1 cellular context compared by ENCODE assay signal in genomic region chr20:4470375-4470774, GRCh38.
TF ChIP-seq lines count a peak whose summit lies in the region.

No MANE protein-coding gene starts in this region.

TF ChIP-seq in IMR-90, 13 proteins besides CTCF, POLR2A, EP300 and RAD21:
- TF ChIP-seq NFE2L2 (IDR thresholded peaks at IDR 0.05; ENCODE audit: low read depth, low read length) = no peak
- no peak for TF ChIP-seq CHD1 (IDR thresholded peaks at IDR 0.05; ENCODE audit: low read depth, low read length)
- no peak for TF ChIP-seq RCOR1 (IDR thresholded peaks at IDR 0.05; ENCODE audit: insufficient replicate concordance, low read length)
- TF ChIP-seq MXI1 (IDR thresholded peaks at IDR 0.05; ENCODE audit: borderline replicate concordance, low read depth, low read length) = no peak
- TF ChIP-seq FOS (IDR thresholded peaks at IDR 0.05; ENCODE audit: low read depth, low read length) = peak; percentile 32; the same call in 1 of the 2 replicates
- TF ChIP-seq CEBPB (IDR thresholded peaks at IDR 0.05; ENCODE audit: low read depth, low read length) = no peak
- no peak for TF ChIP-seq BHLHE40 (IDR thresholded peaks at IDR 0.05; ENCODE audit: low read depth, low read length)
- TF ChIP-seq RFX5 (IDR thresholded peaks at IDR 0.05; ENCODE audit: low read depth, low read length) = no peak
- TF ChIP-seq MAZ (IDR thresholded peaks at IDR 0.05; ENCODE audit: borderline replicate concordance, low read depth, low read length) = no peak
- TF ChIP-seq MAFK (IDR thresholded peaks at IDR 0.05; ENCODE audit: low read depth, low read length) = peak; percentile 39; the same call in 1 of the 2 replicates
- TF ChIP-seq SMC3 (IDR thresholded peaks at IDR 0.05; ENCODE audit: low read depth, low read length) = 0 out of 2 replicates have a peak, but pooled peaks have one; percentile 18
- no peak for TF ChIP-seq ELK1 (IDR thresholded peaks at IDR 0.05; ENCODE audit: borderline replicate concordance, low read depth, low read length)
